Comparison of ENCODE assay signal across 10 cellular contexts in the genomic region with DNA sequence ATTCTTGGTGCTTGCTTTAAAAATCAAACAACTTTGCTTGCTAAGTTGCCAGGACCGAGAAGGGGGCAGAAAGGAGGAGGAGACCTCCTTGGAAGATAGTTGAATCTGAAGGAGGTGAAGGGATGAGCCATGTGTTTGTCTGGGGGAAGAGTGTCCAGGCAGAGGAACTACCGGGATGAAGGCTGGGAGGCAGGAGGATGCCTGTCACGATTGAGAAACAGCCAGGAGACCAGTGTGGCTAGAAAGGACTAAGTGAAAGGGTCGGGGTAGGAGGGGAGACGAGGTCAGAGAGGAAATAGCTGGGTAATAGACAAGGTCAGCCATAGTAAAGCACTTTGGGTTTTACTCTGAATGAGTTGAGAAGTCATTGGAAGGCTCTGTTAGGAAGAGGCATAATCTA. TPM values are rescaled to one million over a fixed set of nuclear protein-coding genes. Genes with fewer than 3 reads are reported as not detected.
DNase-seq lines count a peak whose midpoint lies in the region; ATAC-seq, FAIRE-seq and TF ChIP-seq lines count a peak whose summit lies in the region.
"Had no signal": no experiment of that assay in that cellular context is flagged by ENCODE, and none has a peak within 500 bp of the region (broad histone marks: within the 10 kb centered on the region; RNA-seq: fewer than 3 reads in every experiment).

No MANE protein-coding gene starts in this region.

- no peaks in the 10 kb centered on the region for H3F3A ChIP-seq in PC-9 (ENCODE audit: insufficient read depth, low read depth)

- POLR2A ChIA-PET in A549 (lab: Yijun Ruan, JAX) (no interaction called here), PC-9 (lab: Charles Lee; ENCODE audit: unreplicated experiment) (no interaction called here)

- no peaks in the 10 kb centered on the region for H3K79me2 ChIP-seq in PC-9 (ENCODE audit: low read depth)

- TF ChIP-seq CTCF in A549 (IDR thresholded peaks at IDR 0.05) (no peak), PC-9 (conservative IDR thresholded peaks at IDR 0.05) (no peak), foreskin fibroblast (IDR thresholded peaks at IDR 0.05; ENCODE audit: low read depth, low read length) (no peak)

- FAIRE-seq in A549 (lab: Jason Lieb, UNC) = no peak

- TF ChIP-seq RAD21 in A549 (conservative IDR thresholded peaks at IDR 0.05 in 1 of 2, IDR thresholded peaks at IDR 0.05 in 1 of 2) = no peak

- no peaks in the 10 kb centered on the region for H3K4me1 ChIP-seq in A549
- H3K4me1 ChIP-seq in PC-9 (replicated peaks; ENCODE audit: insufficient read depth) = 0 out of 2 replicates have a peak, but pooled peaks cover 4% of the 10 kb centered on the region
- H3K4me1 ChIP-seq in iPS-15b (ENCODE audit: control insufficient read depth, insufficient read depth, low read length) = peaks cover 3% of the 10 kb centered on the region
- no peaks in the 10 kb centered on the region for H3K4me1 ChIP-seq in aorta (ENCODE audit: control insufficient read depth in 1 of 2, insufficient read depth in 2 of 2, low read length in 2 of 2)
- peaks cover 4% of the 10 kb centered on the region for H3K4me1 ChIP-seq in effector memory CD4-positive, alpha-beta T cell (ENCODE audit: control insufficient read depth, insufficient read depth, low read length, poor library complexity, severe bottlenecking)

- no peaks in the 10 kb centered on the region for H3K36me3 ChIP-seq in PC-9 (ENCODE audit: low read depth)
- H3K36me3 ChIP-seq in iPS-15b (ENCODE audit: control insufficient read depth, insufficient read depth, low read length) = no peaks in the 10 kb centered on the region
- no peaks in the 10 kb centered on the region for H3K36me3 ChIP-seq in aorta (ENCODE audit: control insufficient read depth in 1 of 2, insufficient read depth in 2 of 2, low read length in 1 of 2)
- no peaks in the 10 kb centered on the region for H3K36me3 ChIP-seq in effector memory CD4-positive, alpha-beta T cell (ENCODE audit: control insufficient read depth, insufficient read depth, low read length)

- H4K20me1 ChIP-seq in PC-9 (ENCODE audit: insufficient read depth) = no peaks in the 10 kb centered on the region

- WGBS in A549 (ENCODE audit: missing lambda C conversion rate) = 19% methylated on average over 5 of the region's 5 CpGs
- 10% methylated on average over 5 of the region's 5 CpGs for WGBS in aorta, 2 donors

- H3K27me3 ChIP-seq in PC-9 (ENCODE audit: insufficient read depth, low read depth) (no peaks in the 10 kb centered on the region), iPS-15b (ENCODE audit: control insufficient read depth, insufficient read depth, low read length) (peaks cover 3% of the 10 kb centered on the region), aorta (ENCODE audit: control insufficient read depth in 1 of 2, insufficient read depth in 2 of 2, low read length in 1 of 2) (no peaks in the 10 kb centered on the region)
- H3K27me3 ChIP-seq in effector memory CD4-positive, alpha-beta T cell (replicated peaks; ENCODE audit: control insufficient read depth, insufficient read depth, low read length, poor library complexity, severe bottlenecking) = no peaks in the 10 kb centered on the region

- no peaks in the 10 kb centered on the region for H3K9me3 ChIP-seq in A549
- H3K9me3 ChIP-seq in PC-9 (ENCODE audit: insufficient read depth, low read depth) = no peaks in the 10 kb centered on the region
- H3K9me3 ChIP-seq in iPS-15b (ENCODE audit: control insufficient read depth, insufficient read depth, low read length) = no peaks in the 10 kb centered on the region
- no peaks in the 10 kb centered on the region for H3K9me3 ChIP-seq in aorta (ENCODE audit: control insufficient read depth, low read length)
- no peaks in the 10 kb centered on the region for H3K9me3 ChIP-seq in effector memory CD4-positive, alpha-beta T cell (ENCODE audit: control insufficient read depth, low read length)

- TF ChIP-seq EP300 in A549 (IDR thresholded peaks at IDR 0.05) = no peak

- H2AFZ ChIP-seq in PC-9 = peak overlapping the region; percentile 82; the same call in 1 of the 2 replicates

- ATAC-seq in A549 (peak; percentile 4 to 37; a peak in 3 of 6 replicates), GM21619 (IDR thresholded peaks at IDR 0.05; ENCODE audit: unreplicated experiment) (peak; percentile 14), GM21447 (IDR thresholded peaks at IDR 0.05; ENCODE audit: unreplicated experiment) (no peak), aorta (ENCODE audit: low FRiP score) (no peak)

- no peak for TF ChIP-seq POLR2A in A549 (IDR thresholded peaks at IDR 0.05; ENCODE audit: low read length)

- H3K4me2 ChIP-seq in A549 = peak overlapping the region; percentile 65
- H3K4me2 ChIP-seq in PC-9 = peak overlapping the region; percentile 74

- DNase-seq in A549 (ENCODE audit: low read depth in 1 of 2, low spot score in 1 of 2) (no peak), PC-9 (no peak), foreskin fibroblast (no peak), aorta (no peak)
- no peak for DNase-seq in effector memory CD4-positive, alpha-beta T cell

- no peaks in the 10 kb centered on the region for H3K9me2 ChIP-seq in PC-9 (ENCODE audit: insufficient read depth)

- intact Hi-C loops in PC-9 (cut with micrococcal nuclease; ENCODE audit: unreplicated experiment) (no loop called here), aorta (cut with DNase I) (no loop called here)

- no TSS peak for BruUV-seq in PC-9 (replicated peaks; lab: Mats Ljungman, UMichigan)

- H3K27ac ChIP-seq in A549 (no peak overlapping the region), PC-9 (no peak overlapping the region), aorta (ENCODE audit: low read depth in 1 of 2, low read length in 2 of 2) (no peak overlapping the region)
- no peak overlapping the region for H3K27ac ChIP-seq in effector memory CD4-positive, alpha-beta T cell (ENCODE audit: insufficient read depth, low read length, poor library complexity, severe bottlenecking)

- CTCF ChIA-PET in A549 (lab: Yijun Ruan, JAX) (no interaction called here), PC-9 (lab: Charles Lee) (no interaction called here)

- H3K9ac ChIP-seq in iPS-15b (ENCODE audit: low read depth, low read length) = no peak overlapping the region

- H3K4me3 ChIP-seq in A549 = no peak overlapping the region; the same call in 2 of the 3 replicates
- H3K4me3 ChIP-seq in PC-9 = no peak overlapping the region
- peak overlapping the region; percentile 71 for H3K4me3 ChIP-seq in iPS-15b (ENCODE audit: low read depth, low read length)
- no peak overlapping the region for H3K4me3 ChIP-seq in foreskin fibroblast (ENCODE audit: low read depth in 1 of 2, low read length in 2 of 2)
- no peak overlapping the region for H3K4me3 ChIP-seq in aorta (ENCODE audit: low read length in 2 of 2)
- no peak overlapping the region for H3K4me3 ChIP-seq in effector memory CD4-positive, alpha-beta T cell (ENCODE audit: insufficient read depth, low read depth, low read length, poor library complexity, severe bottlenecking)

TF ChIP-seq in A549, 52 proteins besides CTCF, POLR2A, EP300 and RAD21:
- TF ChIP-seq, protein P1, sequence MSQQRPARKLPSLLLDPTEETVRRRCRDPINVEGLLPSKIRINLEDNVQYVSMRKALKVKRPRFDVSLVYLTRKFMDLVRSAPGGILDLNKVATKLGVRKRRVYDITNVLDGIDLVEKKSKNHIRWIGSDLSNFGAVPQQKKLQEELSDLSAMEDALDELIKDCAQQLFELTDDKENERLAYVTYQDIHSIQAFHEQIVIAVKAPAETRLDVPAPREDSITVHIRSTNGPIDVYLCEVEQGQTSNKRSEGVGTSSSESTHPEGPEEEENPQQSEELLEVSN (IDR thresholded peaks at IDR 0.05; ENCODE audit: borderline replicate concordance, low read depth) = no peak
- TF ChIP-seq TFCP2L1 (CRISPR knock-in tag; IDR thresholded peaks at IDR 0.05) (no peak), EHMT2 (IDR thresholded peaks at IDR 0.05; ENCODE audit: low read depth) (no peak)

RNA-seq across cellular contexts. Expression of a gene that starts 38.9 kb away (rescaled TPM):
- polyA plus RNA-seq in A549 (2011; rRNA removed) (47.6 and 64.3 TPM in 2 replicates), A549 (2017; fragmentation: RNase III; extraction: RNeasy Plus Mini Kit Qiagen cat#74134 plus additional on column Dnase treatment) (42.5 to 44.3 TPM (median 44.0 TPM) in 3 replicates), aorta (10 to 100 TPM; 17.4 to 32.2 TPM)
- 25.7 and 26.5 TPM in 2 replicates for polyA plus RNA-seq in A549 (2012; cell fraction: cytosol; rRNA removed)
- 14.6 and 21.9 TPM in 2 replicates for polyA plus RNA-seq in A549 (2012; cell fraction: nucleus; rRNA removed)
- 97.5 and 100.0 TPM in 2 replicates for polyA minus RNA-seq in A549 (2011; rRNA and poly(A)+ RNA removed)
- total RNA-seq in PC-9 (2021) (100 and 104 TPM in 2 replicates), aorta (10 to 100 TPM; 42.5 to 56.8 TPM)

RNA-seq across cellular contexts. Expression of a gene that starts 58.0 kb away (rescaled TPM):
- polyA plus RNA-seq in A549 (2011; rRNA removed) = not detected in 2 replicates
- not detected in 2 replicates for polyA plus RNA-seq in A549 (2012; cell fraction: cytosol; rRNA removed)
- polyA plus RNA-seq in A549 (2012; cell fraction: nucleus; rRNA removed) = not detected in 2 replicates
- polyA plus RNA-seq in A549 (2017; fragmentation: RNase III; extraction: RNeasy Plus Mini Kit Qiagen cat#74134 plus additional on column Dnase treatment) = not detected in 3 replicates
- not detected in 2 replicates for polyA minus RNA-seq in A549 (2011; rRNA and poly(A)+ RNA removed)
- not detected in 2 replicates for total RNA-seq in PC-9 (2021)
- not detected for total RNA-seq in aorta
- not detected for polyA plus RNA-seq in aorta
- total RNA-seq: myocyte; T-helper 2 cell treated with Interferon-gamma antibody and Interleukin-4, amounts not matched to agents 100 ng/mL and 5 ng/mL, for 36 hours had no signal

Comparison
In these comparisons a context has a peak if more than half of its experiments do, and no peak if none do; other contexts are left out.
1. ATAC-seq: peak in A549 (2 of 2) and GM21619 (single experiment); none in GM21447 (single experiment) and aorta (single experiment).